ENCODE assay signal across 1 cellular context in genomic region chr6:14816106-14816864, GRCh38.
TF ChIP-seq lines count a peak whose summit lies in the region.

No MANE protein-coding gene starts in this region.

TF ChIP-seq in SK-N-SH, 30 proteins besides CTCF, POLR2A, EP300 and RAD21:
- TF ChIP-seq REST (IDR thresholded peaks at IDR 0.05; ENCODE audit: low read depth, low read length): no peak
